ENCODE assay signal across 1 cellular context in genomic region chr6:6002005-6002808, GRCh38.
A peak's percentile ranks its signal among the peaks of the same experiment; 100 is the strongest.
TF ChIP-seq lines count a peak whose summit lies in the region.

No MANE protein-coding gene starts in this region.

TF ChIP-seq in H1, 55 proteins besides CTCF, POLR2A, EP300 and RAD21:
- peak; percentile 96 for TF ChIP-seq EZH2 (IDR thresholded peaks at IDR 0.05; ENCODE audit: low read depth, low read length, severe bottlenecking)
- no peak for TF ChIP-seq CREB1 (IDR thresholded peaks at IDR 0.05)
- peak; percentile 99 for TF ChIP-seq CTBP2 (IDR thresholded peaks at IDR 0.05; ENCODE audit: borderline replicate concordance, insufficient read depth, insufficient read length, low read length)
- no peak for TF ChIP-seq ATF2 (IDR thresholded peaks at IDR 0.05; ENCODE audit: low read length)
- TF ChIP-seq NANOG (IDR thresholded peaks at IDR 0.05; ENCODE audit: insufficient read depth, low read depth, low read length, poor library complexity, severe bottlenecking): no peak
- no peak for TF ChIP-seq USF2 (IDR thresholded peaks at IDR 0.05; ENCODE audit: low read length)
- no peak for TF ChIP-seq ATF3 (IDR thresholded peaks at IDR 0.05; ENCODE audit: insufficient read depth, low read depth, low read length)
- no peak for TF ChIP-seq GTF2F1 (IDR thresholded peaks at IDR 0.05; ENCODE audit: borderline replicate concordance, low read depth, low read length)
- TF ChIP-seq TAF1 (IDR thresholded peaks at IDR 0.05; ENCODE audit: low read depth, low read length): no peak
- no peak for TF ChIP-seq SIX5 (IDR thresholded peaks at IDR 0.05; ENCODE audit: low read depth, low read length)
- TF ChIP-seq ASH2L (IDR thresholded peaks at IDR 0.05; ENCODE audit: low read length): no peak
- no peak for TF ChIP-seq POLR2AphosphoS5 (IDR thresholded peaks at IDR 0.05; ENCODE audit: low read depth, low read length)
- no peak for TF ChIP-seq TBP (IDR thresholded peaks at IDR 0.05; ENCODE audit: low read depth, low read length)
- no peak for TF ChIP-seq PHF8 (conservative IDR thresholded peaks at IDR 0.05; ENCODE audit: low read depth, low read length)
- TF ChIP-seq HDAC2 (IDR thresholded peaks at IDR 0.05; ENCODE audit: borderline replicate concordance in 1 of 2, low read depth in 2 of 2, low read length in 2 of 2): no peak
- TF ChIP-seq CBX5 (IDR thresholded peaks at IDR 0.05; ENCODE audit: low read depth, low read length): no peak
- TF ChIP-seq SIRT6 (IDR thresholded peaks at IDR 0.05; ENCODE audit: low read length): no peak
- TF ChIP-seq CHD2 (IDR thresholded peaks at IDR 0.05; ENCODE audit: low read length): no peak
- TF ChIP-seq TEAD4 (IDR thresholded peaks at IDR 0.05; ENCODE audit: low read depth, low read length): no peak; the same call in 1 of the 2 replicates
- no peak for TF ChIP-seq JUN (IDR thresholded peaks at IDR 0.05; ENCODE audit: low read depth, low read length)
- no peak for TF ChIP-seq CHD7 (IDR thresholded peaks at IDR 0.05; ENCODE audit: insufficient replicate concordance, low read length)
- no peak for TF ChIP-seq GABPA (IDR thresholded peaks at IDR 0.05; ENCODE audit: borderline replicate concordance, insufficient read depth, low read length)
- no peak for TF ChIP-seq SAP30 (IDR thresholded peaks at IDR 0.05; ENCODE audit: insufficient read depth, insufficient replicate concordance, low read length)
- no peak for TF ChIP-seq CEBPB (IDR thresholded peaks at IDR 0.05; ENCODE audit: low read depth, low read length)
- no peak for TF ChIP-seq RXRA (IDR thresholded peaks at IDR 0.05; ENCODE audit: insufficient read depth, low read depth, low read length)
- TF ChIP-seq RFX5 (IDR thresholded peaks at IDR 0.05; ENCODE audit: borderline replicate concordance, low read depth, low read length): no peak
- no peak for TF ChIP-seq ZNF274 (IDR thresholded peaks at IDR 0.05; ENCODE audit: borderline replicate concordance, extremely low read depth, low read length)
- TF ChIP-seq KDM5A (IDR thresholded peaks at IDR 0.05; ENCODE audit: low read length): no peak
- no peak; the same call in 1 of the 2 replicates for TF ChIP-seq CBX8 (IDR thresholded peaks at IDR 0.05; ENCODE audit: borderline replicate concordance, low read depth, low read length)
- no peak for TF ChIP-seq E2F6 (IDR thresholded peaks at IDR 0.05)
- no peak for TF ChIP-seq HDAC6 (IDR thresholded peaks at IDR 0.05; ENCODE audit: low read depth, low read length)
- TF ChIP-seq RBBP5 (IDR thresholded peaks at IDR 0.05; ENCODE audit: borderline replicate concordance, low read depth, low read length): peak; percentile 4
- peak; percentile 68; the same call in 1 of the 2 replicates for TF ChIP-seq SP1 (IDR thresholded peaks at IDR 0.05; ENCODE audit: low read depth, low read length)
- TF ChIP-seq BRCA1 (IDR thresholded peaks at IDR 0.05; ENCODE audit: low read depth, low read length): no peak
- peak; percentile 92 for TF ChIP-seq EGR1 (IDR thresholded peaks at IDR 0.05; ENCODE audit: borderline replicate concordance, low read depth, low read length)
- no peak for TF ChIP-seq SRF (IDR thresholded peaks at IDR 0.05; ENCODE audit: low read depth, low read length)
- no peak for TF ChIP-seq SP2 (IDR thresholded peaks at IDR 0.05; ENCODE audit: low read length)
- no peak for TF ChIP-seq YY1 (IDR thresholded peaks at IDR 0.05; ENCODE audit: low read depth, low read length)
- TF ChIP-seq KDM4A (IDR thresholded peaks at IDR 0.05; ENCODE audit: low read depth, low read length, severe bottlenecking): no peak
- TF ChIP-seq SUZ12 (IDR thresholded peaks at IDR 0.05; ENCODE audit: low read length): peak; percentile 95
- no peak for TF ChIP-seq JUND (IDR thresholded peaks at IDR 0.05; ENCODE audit: low read length)
- TF ChIP-seq CHD1 (IDR thresholded peaks at IDR 0.05; ENCODE audit: low read depth, low read length): no peak
- peak; percentile 72 for TF ChIP-seq RNF2 (IDR thresholded peaks at IDR 0.05; ENCODE audit: borderline replicate concordance, low read depth, low read length, missing control alignments, poor library complexity, severe bottlenecking)
- TF ChIP-seq SP4 (IDR thresholded peaks at IDR 0.05; ENCODE audit: low read length): no peak
- peak; percentile 52 for TF ChIP-seq NRF1 (IDR thresholded peaks at IDR 0.05; ENCODE audit: low read depth, low read length)
- TF ChIP-seq KDM1A (IDR thresholded peaks at IDR 0.05; ENCODE audit: borderline replicate concordance, low read length): no peak
- no peak for TF ChIP-seq BCL11A (IDR thresholded peaks at IDR 0.05; ENCODE audit: low read depth in 2 of 2, low read length in 2 of 2)
- no peak for TF ChIP-seq POU5F1 (IDR thresholded peaks at IDR 0.05; ENCODE audit: low read depth, low read length)
- no peak; the same call in 1 of the 2 replicates for TF ChIP-seq BACH1 (IDR thresholded peaks at IDR 0.05; ENCODE audit: low read length)
- no peak for TF ChIP-seq SIN3A (conservative IDR thresholded peaks at IDR 0.05 in 1 of 2, IDR thresholded peaks at IDR 0.05 in 1 of 2; ENCODE audit: low read depth in 1 of 2, low read length in 2 of 2)
- peak; percentile 80; the same call in 1 of the 2 replicates for TF ChIP-seq TCF12 (IDR thresholded peaks at IDR 0.05; ENCODE audit: low read depth, low read length)
- TF ChIP-seq MAFK (IDR thresholded peaks at IDR 0.05; ENCODE audit: low read depth, low read length): no peak
- no peak for TF ChIP-seq MAX (IDR thresholded peaks at IDR 0.05)
- TF ChIP-seq TAF7 (optimal IDR thresholded peaks at IDR 0.05; ENCODE audit: borderline replicate concordance, low read depth, low read length): no peak
- no peak for TF ChIP-seq FOSL1 (IDR thresholded peaks at IDR 0.05; ENCODE audit: insufficient read depth, low read depth, low read length)
